ENCODE assay signal across 2 cellular contexts in the genomic region with DNA sequence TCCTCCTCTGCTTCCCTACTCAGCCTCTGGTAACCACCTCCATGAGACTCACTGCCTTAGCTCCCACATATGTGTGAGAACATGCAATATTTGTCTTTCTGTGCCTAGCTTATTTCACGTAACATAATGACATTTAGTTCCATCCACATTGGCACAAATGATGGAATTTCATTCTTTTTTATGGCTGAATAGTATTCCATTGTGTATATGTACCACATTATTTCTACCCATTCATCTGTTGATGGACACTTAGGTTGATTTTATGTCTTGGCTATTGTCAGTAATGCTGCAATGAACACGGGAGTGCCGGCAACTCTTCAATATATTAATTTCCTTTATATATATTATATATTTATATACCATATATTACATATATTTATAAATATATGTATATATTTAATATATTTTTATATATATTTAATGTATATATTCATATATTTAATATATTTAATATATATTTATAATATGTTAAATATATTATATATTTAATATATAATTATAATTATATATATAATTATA.
TF ChIP-seq lines count a peak whose summit lies in the region.

No MANE protein-coding gene starts in this region.

TF ChIP-seq in SK-N-SH treated with all-trans-retinoic acid at 6 μM for 48 hours, 23 proteins besides CTCF, POLR2A, EP300 and RAD21 (continued from another document):
- TF ChIP-seq, protein P1, sequence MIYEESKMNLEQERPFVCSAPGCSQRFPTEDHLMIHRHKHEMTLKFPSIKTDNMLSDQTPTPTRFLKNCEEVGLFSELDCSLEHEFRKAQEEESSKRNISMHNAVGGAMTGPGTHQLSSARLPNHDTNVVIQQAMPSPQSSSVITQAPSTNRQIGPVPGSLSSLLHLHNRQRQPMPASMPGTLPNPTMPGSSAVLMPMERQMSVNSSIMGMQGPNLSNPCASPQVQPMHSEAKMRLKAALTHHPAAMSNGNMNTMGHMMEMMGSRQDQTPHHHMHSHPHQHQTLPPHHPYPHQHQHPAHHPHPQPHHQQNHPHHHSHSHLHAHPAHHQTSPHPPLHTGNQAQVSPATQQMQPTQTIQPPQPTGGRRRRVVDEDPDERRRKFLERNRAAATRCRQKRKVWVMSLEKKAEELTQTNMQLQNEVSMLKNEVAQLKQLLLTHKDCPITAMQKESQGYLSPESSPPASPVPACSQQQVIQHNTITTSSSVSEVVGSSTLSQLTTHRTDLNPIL (CRISPR knock-in tag; IDR thresholded peaks at IDR 0.05; ENCODE audit: low read depth): no peak

TF ChIP-seq in SK-N-SH, 30 proteins besides CTCF, POLR2A, EP300 and RAD21 (continued from another document):
- no peak for TF ChIP-seq RFX5 (IDR thresholded peaks at IDR 0.05; ENCODE audit: low read length)
- TF ChIP-seq FOXM1 (IDR thresholded peaks at IDR 0.05; ENCODE audit: low read depth): no peak
- no peak for TF ChIP-seq TAF1 (IDR thresholded peaks at IDR 0.05; ENCODE audit: borderline replicate concordance, low read depth, low read length)
- TF ChIP-seq FOSL2 (IDR thresholded peaks at IDR 0.05; ENCODE audit: borderline replicate concordance, low read depth): no peak
- no peak for TF ChIP-seq NFIC (IDR thresholded peaks at IDR 0.05; ENCODE audit: borderline replicate concordance)
- TF ChIP-seq, protein P2, sequence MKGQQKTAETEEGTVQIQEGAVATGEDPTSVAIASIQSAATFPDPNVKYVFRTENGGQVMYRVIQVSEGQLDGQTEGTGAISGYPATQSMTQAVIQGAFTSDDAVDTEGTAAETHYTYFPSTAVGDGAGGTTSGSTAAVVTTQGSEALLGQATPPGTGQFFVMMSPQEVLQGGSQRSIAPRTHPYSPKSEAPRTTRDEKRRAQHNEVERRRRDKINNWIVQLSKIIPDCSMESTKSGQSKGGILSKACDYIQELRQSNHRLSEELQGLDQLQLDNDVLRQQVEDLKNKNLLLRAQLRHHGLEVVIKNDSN (IDR thresholded peaks at IDR 0.05; ENCODE audit: borderline replicate concordance, low read depth): no peak
- TF ChIP-seq, protein P3, sequence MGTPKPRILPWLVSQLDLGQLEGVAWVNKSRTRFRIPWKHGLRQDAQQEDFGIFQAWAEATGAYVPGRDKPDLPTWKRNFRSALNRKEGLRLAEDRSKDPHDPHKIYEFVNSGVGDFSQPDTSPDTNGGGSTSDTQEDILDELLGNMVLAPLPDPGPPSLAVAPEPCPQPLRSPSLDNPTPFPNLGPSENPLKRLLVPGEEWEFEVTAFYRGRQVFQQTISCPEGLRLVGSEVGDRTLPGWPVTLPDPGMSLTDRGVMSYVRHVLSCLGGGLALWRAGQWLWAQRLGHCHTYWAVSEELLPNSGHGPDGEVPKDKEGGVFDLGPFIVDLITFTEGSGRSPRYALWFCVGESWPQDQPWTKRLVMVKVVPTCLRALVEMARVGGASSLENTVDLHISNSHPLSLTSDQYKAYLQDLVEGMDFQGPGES (IDR thresholded peaks at IDR 0.05; ENCODE audit: low read depth, low read length): no peak
- no peak for TF ChIP-seq MXI1 (IDR thresholded peaks at IDR 0.05; ENCODE audit: low read depth, low read length)
